Comparison of ENCODE assay signal across 9 cellular contexts in genomic region chr7:19107392-19108147, GRCh38. TPM values are rescaled to one million over a fixed set of nuclear protein-coding genes. Genes with fewer than 3 reads are reported as not detected.
A peak's percentile ranks its signal among the peaks of the same experiment; 100 is the strongest.
DNase-seq lines count a peak whose midpoint lies in the region; ATAC-seq, FAIRE-seq and TF ChIP-seq lines count a peak whose summit lies in the region.
"Had no signal": no experiment of that assay in that cellular context is flagged by ENCODE, and none has a peak within 500 bp of the region (broad histone marks: within the 10 kb centered on the region; RNA-seq: fewer than 3 reads in every experiment).

No MANE protein-coding gene starts in this region.

- TF ChIP-seq CTCF in pancreas (IDR thresholded peaks at IDR 0.05) = no peak

- no peak overlapping the region for H3K27ac ChIP-seq in pancreas

- H3K4me3 ChIP-seq in NT2/D1 (ENCODE audit: insufficient read length, low read depth) (peak overlapping the region; percentile 44), pancreas (peak overlapping the region in 2 of 4 donors; percentile 25 to 36)

- H3K9ac ChIP-seq in NT2/D1 (ENCODE audit: insufficient read length, low read depth) = peak overlapping the region; percentile 17

- ATAC-seq in pancreas (peak; percentile 40 to 69 (median 53)), HG03354 (IDR thresholded peaks at IDR 0.05; ENCODE audit: poor library complexity, severe bottlenecking, unreplicated experiment) (no peak), HG02588 (IDR thresholded peaks at IDR 0.05; ENCODE audit: unreplicated experiment) (no peak), HG02759 (IDR thresholded peaks at IDR 0.05; ENCODE audit: unreplicated experiment) (no peak)

- no peaks in the 10 kb centered on the region for H3K9me3 ChIP-seq in NT2/D1 (ENCODE audit: insufficient read depth, low read length)
- no peaks in the 10 kb centered on the region for H3K9me3 ChIP-seq in pancreas

- H3K27me3 ChIP-seq in NT2/D1 (ENCODE audit: insufficient read depth, insufficient read length) (peaks cover 91% of the 10 kb centered on the region), pancreas (peaks cover 3 to 76% (median 17%) of the 10 kb centered on the region in 4 donors)

- H3K4me1 ChIP-seq in NT2/D1 (ENCODE audit: insufficient read depth, insufficient read length) = peaks cover 4% of the 10 kb centered on the region
- peaks cover 0 to 3% (median 0%) of the 10 kb centered on the region in 3 donors for H3K4me1 ChIP-seq in pancreas

- WGBS in pancreas, 2 donors = 3% methylated on average over 45 of the region's 45 CpGs

- DNase-seq in DMS53 treated with DMSO at 0.1 percent for 48 hours (lab: John Stamatoyannopoulos, UW; ENCODE audit: unreplicated experiment) (peak; percentile 56), NT2/D1 (ENCODE audit: low read depth, low spot score) (peak; percentile 46), fibroblast of the conjunctiva (ENCODE audit: low read depth) (peak; percentile 67), pancreas (peak in 2 of 6 donors; percentile 32 to 49), NCI-H1436 (lab: John Stamatoyannopoulos, UW) (no peak)

- intact Hi-C loops in pancreas (cut with DNase I) = no loop called here

- H3K36me3 ChIP-seq in NT2/D1 (ENCODE audit: insufficient read depth, insufficient read length, low read length) (no peaks in the 10 kb centered on the region), pancreas (no peaks in the 10 kb centered on the region)

- FAIRE-seq in pancreas (lab: Jason Lieb, UNC) = no peak

RNA-seq across cellular contexts. Expression of gene TWIST1, which starts 9.9 kb away (rescaled TPM):
- 1 to 10 TPM in 1 of 6 donors, under 1 TPM in 3, not detected in 2; 0.09 to 2.2 (median 0.48) TPM for total RNA-seq in pancreas
- under 1 TPM; 0.47 to 0.76 TPM for polyA plus RNA-seq in pancreas

RNA-seq across cellular contexts. Expression of gene FERD3L, which starts 37.7 kb away (rescaled TPM):
- not detected for total RNA-seq in pancreas
- not detected for polyA plus RNA-seq in pancreas
- total RNA-seq: T-helper 1 cell treated with Interleukin-12 subunit alpha and Interleukin-12 subunit beta and Interleukin-4 antibody, amounts not matched to agents 30 ng/mL and 1 ng/mL, for 36 hours had no signal

Comparison
In these comparisons a context has a peak if more than half of its experiments do, and no peak if none do; other contexts are left out.
1. ATAC-seq: peak in pancreas (4 of 4); none in HG03354 (single experiment), HG02588 (single experiment) and HG02759 (single experiment).